Comparison of ENCODE assay signal across 15 cellular contexts in the genomic region with DNA sequence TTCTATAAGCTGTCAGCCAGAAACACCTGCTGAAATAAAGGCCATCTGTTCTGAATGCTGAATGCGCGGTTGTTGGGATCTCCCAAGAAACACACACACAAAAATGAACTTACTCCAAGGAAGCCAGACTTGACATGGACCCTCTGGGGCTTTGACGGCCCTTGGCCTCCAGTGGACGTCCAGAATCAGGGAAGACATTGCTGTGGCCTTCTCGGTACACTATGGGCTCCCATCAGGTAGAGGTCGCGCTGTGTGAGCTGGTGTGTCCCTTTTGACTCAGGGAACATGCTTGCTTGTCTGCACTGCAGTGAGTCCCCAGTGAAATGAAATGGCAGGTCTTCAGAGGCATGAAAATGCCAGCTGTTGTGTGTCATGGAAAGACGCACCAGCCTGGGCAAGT. TPM values are rescaled to one million over a fixed set of nuclear protein-coding genes. Genes with fewer than 3 reads are reported as not detected.
A peak's percentile ranks its signal among the peaks of the same experiment; 100 is the strongest.
DNase-seq lines count a peak whose midpoint lies in the region; TF ChIP-seq lines count a peak whose summit lies in the region.
"Had no signal": no experiment of that assay in that cellular context is flagged by ENCODE, and none has a peak within 500 bp of the region (broad histone marks: within the 10 kb centered on the region; RNA-seq: fewer than 3 reads in every experiment).

No MANE protein-coding gene starts in this region.

- WGBS in testis, 2 donors = 89 to 96% methylated on average over 6 to 8 of the region's 8 CpGs

- no peak overlapping the region for H3K27ac ChIP-seq in testis
- H3K27ac ChIP-seq: A549, C4-2B, GM23248 had no signal

- intact Hi-C loops in testis (cut with DNase I; ENCODE audit: low total_unique reads) = no loop called here

- H3K4me1 ChIP-seq in testis = peaks cover 6% of the 10 kb centered on the region
- H3K4me1 ChIP-seq: A549, BE2C, Caco-2 had no signal

- TF ChIP-seq CTCF in testis (IDR thresholded peaks at IDR 0.05) = no peak
- TF ChIP-seq CTCF in glutamatergic neuron (IDR thresholded peaks at IDR 0.05; ENCODE audit: partially characterized antibody, unreplicated experiment) = no peak

- TF ChIP-seq POLR2A in testis (IDR thresholded peaks at IDR 0.05) = no peak

- no peak overlapping the region for H3K27ac Mint-ChIP-seq in glutamatergic neuron (ENCODE audit: unreplicated experiment)
- H3K27ac Mint-ChIP-seq: CD8-positive, alpha-beta T cell had no signal

- in situ Hi-C loops in G401 (cut with HindIII; ENCODE audit: low sequenced_read_pairs) = no loop called here

- no peaks in the 10 kb centered on the region for H3K9me3 Mint-ChIP-seq in glutamatergic neuron (ENCODE audit: unreplicated experiment)
- H3K9me3 Mint-ChIP-seq: CD8-positive, alpha-beta T cell had no signal

- no peak overlapping the region for H3K4me3 Mint-ChIP-seq in glutamatergic neuron (ENCODE audit: unreplicated experiment)
- H3K4me3 Mint-ChIP-seq: CD8-positive, alpha-beta T cell had no signal

- H3K27me3 Mint-ChIP-seq in glutamatergic neuron (ENCODE audit: unreplicated experiment) = peaks cover 2% of the 10 kb centered on the region

- peaks cover 13% of the 10 kb centered on the region for H3K4me1 Mint-ChIP-seq in glutamatergic neuron (ENCODE audit: low read depth, unreplicated experiment)

- no peaks in the 10 kb centered on the region for H3K27me3 ChIP-seq in testis
- H3K27me3 ChIP-seq: BE2C had no signal

- no peaks in the 10 kb centered on the region for H3K36me3 Mint-ChIP-seq in glutamatergic neuron (ENCODE audit: unreplicated experiment)
- H3K36me3 Mint-ChIP-seq: CD8-positive, alpha-beta T cell had no signal

- DNase-seq in G401 (ENCODE audit: low spot score) (peak; percentile 24), NCI-H2171 (lab: John Stamatoyannopoulos, UW) (peak; percentile 36), mesenteric fat pad (ENCODE audit: low spot score) (peak; percentile 65), testis (peak; percentile 2), T-helper 2 cell (no peak), glutamatergic neuron (no peak), KG1 (lab: John Stamatoyannopoulos, UW) (no peak)
- DNase-seq: BE2C; Caco-2; CD8-positive, alpha-beta T cell; GM23248; IMR-90 had no signal

- H3K36me3 ChIP-seq in testis (ENCODE audit: low read depth, missing control alignments) = no peaks in the 10 kb centered on the region
- H3K36me3 ChIP-seq: BE2C had no signal

- no peak overlapping the region for H3K4me3 ChIP-seq in testis
- H3K4me3 ChIP-seq: A549, GM12878, GM23248 had no signal

- no peaks in the 10 kb centered on the region for H3K9me3 ChIP-seq in testis
- H3K9me3 ChIP-seq: A549, BE2C, Caco-2 had no signal

RNA-seq across cellular contexts. Expression of a gene that starts 30.8 kb away (rescaled TPM):
- 39.8 and 44.5 TPM in 2 replicates for total RNA-seq in G401 (2014; rRNA removed; shearing (Covaris generic))
- total RNA-seq in mesenteric fat pad (15.9 TPM), testis (10 to 100 TPM; 23.0 to 25.4 TPM), glutamatergic neuron (ENCODE audit: unreplicated experiment) (17.8 TPM)
- 14.5 TPM for polyA plus RNA-seq in testis (ENCODE audit: insufficient read depth, low read depth, low replicate concordance)

RNA-seq across cellular contexts. Expression of a gene that starts 30.9 kb away (rescaled TPM):
- total RNA-seq in G401 (2014; rRNA removed; shearing (Covaris generic)) = 35.6 and 50.2 TPM in 2 replicates
- total RNA-seq in mesenteric fat pad (31.6 TPM), testis (10 to 100 TPM; 65.2 to 81.6 TPM), glutamatergic neuron (ENCODE audit: unreplicated experiment) (56.2 TPM)
- 31.2 TPM for polyA plus RNA-seq in testis (ENCODE audit: insufficient read depth, low read depth, low replicate concordance)

Comparison
In these comparisons a context has a peak if more than half of its experiments do, and no peak if none do; other contexts are left out.
1. DNase-seq: peak in G401 (single experiment), NCI-H2171 (single experiment), mesenteric fat pad (single experiment) and testis (single experiment); none in T-helper 2 cell (0 of 5), glutamatergic neuron (single experiment) and KG1 (single experiment).